Comparison of ENCODE assay signal across 10 cellular contexts in genomic region chr12:123094349-123095073, GRCh38. TPM values are rescaled to one million over a fixed set of nuclear protein-coding genes. Genes with fewer than 3 reads are reported as not detected.
DNase-seq lines count a peak whose midpoint lies in the region; ATAC-seq and TF ChIP-seq lines count a peak whose summit lies in the region.
"Had no signal": no experiment of that assay in that cellular context is flagged by ENCODE, and none has a peak within 500 bp of the region (broad histone marks: within the 10 kb centered on the region; RNA-seq: fewer than 3 reads in every experiment).

No MANE protein-coding gene starts in this region.

- H3K79me2 ChIP-seq in smooth muscle cell (ENCODE audit: low read depth) = no peaks in the 10 kb centered on the region

- no peaks in the 10 kb centered on the region for H3K27me3 Mint-ChIP-seq in naive thymus-derived CD4-positive, alpha-beta T cell

- H3K9me3 Mint-ChIP-seq in naive thymus-derived CD4-positive, alpha-beta T cell = peaks cover 0 to 3% (median 0%) of the 10 kb centered on the region in 11 donors
- H3K9me3 Mint-ChIP-seq: neural crest cell had no signal

- intact Hi-C loops in left ventricle myocardium inferior (cut with micrococcal nuclease) = no loop called here
- intact Hi-C loops in naive thymus-derived CD4-positive, alpha-beta T cell (cut with micrococcal nuclease) = no loop called here

- no peak for ATAC-seq in naive thymus-derived CD4-positive, alpha-beta T cell

- H3K4me1 ChIP-seq in left ventricle myocardium inferior = peaks cover 94% of the 10 kb centered on the region
- no peaks in the 10 kb centered on the region for H3K4me1 ChIP-seq in smooth muscle cell (ENCODE audit: low read depth)
- H3K4me1 ChIP-seq in naive thymus-derived CD4-positive, alpha-beta T cell (ENCODE audit: control insufficient read depth in 2 of 2, insufficient read depth in 2 of 2, low read length in 2 of 2) = no peaks in the 10 kb centered on the region

- 62 to 64% (median 63%) methylated on average over 18 of the region's 18 CpGs for WGBS in adipose tissue, 3 donors
- WGBS in smooth muscle cell (ENCODE audit: low lambda C conversion rate) = 49% methylated on average over 18 of the region's 18 CpGs

- peak overlapping the region; percentile 33 for H3K4me2 ChIP-seq in smooth muscle cell

- H3K4me3 Mint-ChIP-seq in naive thymus-derived CD4-positive, alpha-beta T cell = no peak overlapping the region
- H3K4me3 Mint-ChIP-seq: neural crest cell had no signal

- H3K36me3 Mint-ChIP-seq in naive thymus-derived CD4-positive, alpha-beta T cell = peaks cover 0 to 12% (median 0%) of the 10 kb centered on the region in 5 donors

- POLR2A ChIA-PET in naive thymus-derived CD4-positive, alpha-beta T cell (lab: Charles Lee) = interaction anchor here (1.2 kb wide), 1 partner anchor 138 kb away, joined by 4 read pairs; the partner anchor contains the start of gene MPHOSPH9

- no peaks in the 10 kb centered on the region for H3F3A ChIP-seq in smooth muscle cell (ENCODE audit: low read depth)

- H3K4me1 Mint-ChIP-seq in naive thymus-derived CD4-positive, alpha-beta T cell = peaks cover 11 to 41% (median 31%) of the 10 kb centered on the region in 7 donors

- DNase-seq in HCEC 1CT (peak; percentile 61), left ventricle myocardium inferior (no peak), smooth muscle cell (lab: John Stamatoyannopoulos, UW; ENCODE audit: unreplicated experiment) (no peak), dermis blood vessel endothelial cell (no peak), middle frontal gyrus (ENCODE audit: extremely low spot score, low spot score) (no peak), GM13977 (ENCODE audit: low spot score) (no peak)
- no peak for DNase-seq in naive thymus-derived CD4-positive, alpha-beta T cell
- DNase-seq: central memory CD4-positive, alpha-beta T cell had no signal

- H3K27me3 ChIP-seq in left ventricle myocardium inferior (ENCODE audit: low read depth) = no peaks in the 10 kb centered on the region
- no peaks in the 10 kb centered on the region for H3K27me3 ChIP-seq in smooth muscle cell (ENCODE audit: low read depth)
- H3K27me3 ChIP-seq in naive thymus-derived CD4-positive, alpha-beta T cell (ENCODE audit: control insufficient read depth in 2 of 2, insufficient read depth in 2 of 2, low read length in 2 of 2) = no peaks in the 10 kb centered on the region

- H3K4me3 ChIP-seq in left ventricle myocardium inferior (no peak overlapping the region), smooth muscle cell (no peak overlapping the region)
- no peak overlapping the region for H3K4me3 ChIP-seq in naive thymus-derived CD4-positive, alpha-beta T cell (ENCODE audit: low read length)

- H3K36me3 ChIP-seq in left ventricle myocardium inferior (no peaks in the 10 kb centered on the region), smooth muscle cell (ENCODE audit: low read depth) (no peaks in the 10 kb centered on the region)
- H3K36me3 ChIP-seq in naive thymus-derived CD4-positive, alpha-beta T cell (ENCODE audit: control insufficient read depth in 2 of 3, insufficient read depth in 3 of 3, low read length in 3 of 3) = no peaks in the 10 kb centered on the region

- peaks cover 7% of the 10 kb centered on the region for H3K9me3 ChIP-seq in left ventricle myocardium inferior (replicated peaks)
- no peaks in the 10 kb centered on the region for H3K9me3 ChIP-seq in smooth muscle cell (replicated peaks; ENCODE audit: low read depth)
- no peaks in the 10 kb centered on the region for H3K9me3 ChIP-seq in naive thymus-derived CD4-positive, alpha-beta T cell (ENCODE audit: control insufficient read depth in 2 of 3, low read length in 3 of 3)

- no peak overlapping the region for H2AFZ ChIP-seq in smooth muscle cell (ENCODE audit: low read depth)

- H4K20me1 ChIP-seq in smooth muscle cell (ENCODE audit: low read depth) = peaks cover 28% of the 10 kb centered on the region

- CTCF ChIA-PET in naive thymus-derived CD4-positive, alpha-beta T cell (lab: Charles Lee) = no interaction called here

- H3K27ac Mint-ChIP-seq in naive thymus-derived CD4-positive, alpha-beta T cell = peak overlapping the region in 3 of 9 donors; percentile 54 to 80 (median 57)

- TF ChIP-seq CTCF in left ventricle myocardium inferior (IDR thresholded peaks at IDR 0.05; ENCODE audit: borderline replicate concordance) (no peak), smooth muscle cell (IDR thresholded peaks at IDR 0.05; ENCODE audit: borderline replicate concordance, insufficient read depth, poor library complexity, severe bottlenecking) (no peak), GM13977 (IDR thresholded peaks at IDR 0.05; ENCODE audit: extremely low read depth, insufficient read depth, missing control alignments) (no peak)

- H3K9ac ChIP-seq in smooth muscle cell (ENCODE audit: low read depth) = no peak overlapping the region

- in situ Hi-C loops in GM13977 (cut with MboI; ENCODE audit: low pct_unique_long_range_greater_than_20kb, low sequenced_read_pairs, unreplicated experiment) = no loop called here

- H3K27ac ChIP-seq in adipose tissue (ENCODE audit: low read depth, low read length) = peak overlapping the region; percentile 9
- peak overlapping the region; percentile 91 for H3K27ac ChIP-seq in left ventricle myocardium inferior (replicated peaks)
- H3K27ac ChIP-seq in smooth muscle cell (ENCODE audit: low read depth) = no peak overlapping the region
- no peak overlapping the region for H3K27ac ChIP-seq in naive thymus-derived CD4-positive, alpha-beta T cell (ENCODE audit: low read depth, low read length)

RNA-seq across cellular contexts. Expression of gene PITPNM2, which starts 56.4 kb away (rescaled TPM):
- polyA plus RNA-seq in adipose tissue (1 to 10 TPM; 2.9 to 9.2 (median 7.9) TPM), smooth muscle cell (1.7 and 2.0 TPM in 2 replicates)
- total RNA-seq in left ventricle myocardium inferior (18.4 TPM), smooth muscle cell (1.3 TPM in 2 replicates), dermis blood vessel endothelial cell (8.8 and 12.1 TPM in 2 replicates)
- total RNA-seq in naive thymus-derived CD4-positive, alpha-beta T cell = 10 to 100 TPM; 22.2 to 65.3 (median 56.6) TPM
- polyA plus RNA-seq in naive thymus-derived CD4-positive, alpha-beta T cell = 1 to 10 TPM; 2.9 to 9.2 TPM

Comparison
In these comparisons a context has a peak if more than half of its experiments do, and no peak if none do; other contexts are left out.
1. H3K27ac ChIP-seq: peak in adipose tissue (single experiment) and left ventricle myocardium inferior (single experiment); none in smooth muscle cell (single experiment) and naive thymus-derived CD4-positive, alpha-beta T cell (single experiment).